8 cellular contexts compared by ENCODE assay signal in genomic region chr3:174441588-174442316, GRCh38.
A peak's percentile ranks its signal among the peaks of the same experiment; 100 is the strongest.
DNase-seq lines count a peak whose midpoint lies in the region; ATAC-seq and TF ChIP-seq lines count a peak whose summit lies in the region.

No MANE protein-coding gene starts in this region.

- no peak overlapping the region for H3K23ac ChIP-seq in trophoblast cell (ENCODE audit: low read length)

- H4K91ac ChIP-seq in trophoblast cell (ENCODE audit: low read depth, low read length), result peak overlapping the region; percentile 88

- H3K18ac ChIP-seq in trophoblast cell (ENCODE audit: low read length), result peak overlapping the region; percentile 74

- H3K36me3 ChIP-seq in BLaER1 treated with 17β-estradiol and CSF1 and Interleukin-3, amounts not matched to agents 10 nM and 100 nM, result no peaks in the 10 kb centered on the region
- H3K36me3 ChIP-seq in SJSA1, result peaks cover 6% of the 10 kb centered on the region
- H3K36me3 ChIP-seq in trophoblast cell (ENCODE audit: control insufficient read depth in 1 of 2, insufficient read depth in 2 of 2, low read length in 2 of 2), result no peaks in the 10 kb centered on the region

- H3K4me2 ChIP-seq in BLaER1 treated with 17β-estradiol and CSF1 and Interleukin-3, amounts not matched to agents 10 nM and 100 nM, result peak overlapping the region; percentile 70 to 96 (median 89)
- H3K4me2 ChIP-seq in trophoblast cell (ENCODE audit: low read length), result peak overlapping the region; percentile 83

- no peaks in the 10 kb centered on the region for H3K9me3 ChIP-seq in BLaER1 treated with 17β-estradiol and CSF1 and Interleukin-3, amounts not matched to agents 10 nM and 100 nM (replicated peaks in 1 of 11)
- H3K9me3 ChIP-seq in SJSA1 (replicated peaks), result no peaks in the 10 kb centered on the region
- no peaks in the 10 kb centered on the region for H3K9me3 ChIP-seq in trophoblast cell (ENCODE audit: insufficient read depth, low read depth, low read length)

- H3K4ac ChIP-seq in trophoblast cell (ENCODE audit: low read depth, low read length), result no peak overlapping the region

- H3K4me1 ChIP-seq in BLaER1 treated with 17β-estradiol and CSF1 and Interleukin-3, amounts not matched to agents 10 nM and 100 nM, result peaks cover 18 to 34% (median 24%) of the 10 kb centered on the region in 10 experiments
- H3K4me1 ChIP-seq in SJSA1 (replicated peaks) (peaks cover 22% of the 10 kb centered on the region), trophoblast cell (ENCODE audit: control insufficient read depth in 1 of 2, insufficient read depth in 2 of 2, low read length in 2 of 2) (peaks cover 0 to 3% of the 10 kb centered on the region in 2 experiments)

- H2BK120ac ChIP-seq in trophoblast cell (ENCODE audit: insufficient read depth, low read length, poor library complexity), result peak overlapping the region; percentile 70

- peak; percentile 5 for ATAC-seq in HG03045 (IDR thresholded peaks at IDR 0.05; ENCODE audit: unreplicated experiment)
- ATAC-seq in omental fat pad (ENCODE audit: low FRiP score), result no peak

- H3K14ac ChIP-seq in trophoblast cell (ENCODE audit: low read length), result peak overlapping the region; percentile 74

- peak overlapping the region; percentile 82 to 97 (median 89) for H3K9ac ChIP-seq in BLaER1 treated with 17β-estradiol and CSF1 and Interleukin-3, amounts not matched to agents 10 nM and 100 nM
- peak overlapping the region; percentile 81 for H3K9ac ChIP-seq in trophoblast cell (ENCODE audit: low read length)

- H2BK12ac ChIP-seq in trophoblast cell (ENCODE audit: low read length), result no peak overlapping the region

- peak overlapping the region; percentile 66 for H2BK5ac ChIP-seq in trophoblast cell (ENCODE audit: low read depth, low read length, poor library complexity)

- no peak overlapping the region for H2AK5ac ChIP-seq in trophoblast cell (ENCODE audit: low read length)

- H4K8ac ChIP-seq in trophoblast cell (ENCODE audit: low read depth, low read length), result peak overlapping the region; percentile 88

- H3K27ac ChIP-seq in BLaER1 treated with 17β-estradiol and CSF1 and Interleukin-3, amounts not matched to agents 10 nM and 100 nM, result peak overlapping the region; percentile 80 to 94 (median 87)
- H3K27ac ChIP-seq in SJSA1 (peak overlapping the region; percentile 99), trophoblast cell (ENCODE audit: low read depth, low read length) (peak overlapping the region; percentile 87)

- H2AFZ ChIP-seq in trophoblast cell (ENCODE audit: insufficient read depth, low read length, poor library complexity), result peak overlapping the region; percentile 69

- H4K20me1 ChIP-seq in BLaER1 treated with 17β-estradiol and CSF1 and Interleukin-3, amounts not matched to agents 10 nM and 100 nM, result peaks cover 0 to 5% (median 0%) of the 10 kb centered on the region in 11 experiments; a peak in 2 of 22 replicates

- peaks cover 7% of the 10 kb centered on the region for H3K79me1 ChIP-seq in trophoblast cell (ENCODE audit: low read length)

- no peak for TF ChIP-seq CTCF in omental fat pad (IDR thresholded peaks at IDR 0.05)

- peak overlapping the region; percentile 74 to 93 (median 82) for H3K4me3 ChIP-seq in BLaER1 treated with 17β-estradiol and CSF1 and Interleukin-3, amounts not matched to agents 10 nM and 100 nM
- H3K4me3 ChIP-seq in SJSA1, result peak overlapping the region; percentile 92
- peak overlapping the region; percentile 84 for H3K4me3 ChIP-seq in trophoblast cell (ENCODE audit: low read depth, low read length)

- DNase-seq in SJSA1 (ENCODE audit: low read depth in 1 of 2, low spot score in 2 of 2) (peak in 1 of 2 experiments; percentile 47), fibroblast of gingiva (ENCODE audit: low read depth) (peak; percentile 93), trophoblast cell (peak in 1 of 2 donors; percentile 17), omental fat pad (ENCODE audit: low spot score) (no peak), midbrain (lab: John Stamatoyannopoulos, UW) (no peak)
- no peak for DNase-seq in stimulated activated CD4-positive, alpha-beta T cell treated with anti-CD3 and anti-CD28 coated beads, Interleukin-12 subunit alpha, Interleukin-12 subunit beta, amount 100 ng/mL, for 4 hours

- peaks cover 3% of the 10 kb centered on the region for H3K79me2 ChIP-seq in trophoblast cell (ENCODE audit: control insufficient read depth, insufficient read depth, low read length, poor library complexity)

- peaks cover 0 to 33% (median 9%) of the 10 kb centered on the region in 11 experiments; a peak in 11 of 22 replicates for H3K27me3 ChIP-seq in BLaER1 treated with 17β-estradiol and CSF1 and Interleukin-3, amounts not matched to agents 10 nM and 100 nM
- H3K27me3 ChIP-seq in SJSA1 (replicated peaks) (no peaks in the 10 kb centered on the region), trophoblast cell (ENCODE audit: insufficient read depth, low read length) (no peaks in the 10 kb centered on the region)

- no CpG with 5 or more reads among the region's 11 CpGs for WGBS in trophoblast cell (ENCODE audit: extremely low coverage, insufficient coverage, insufficient read length)

- H4K12ac ChIP-seq in trophoblast cell (ENCODE audit: low read depth, low read length), result peak overlapping the region; percentile 83
